28 cellular contexts compared by ENCODE assay signal in genomic region chr19:15365264-15365663, GRCh38. TPM values are rescaled to one million over a fixed set of nuclear protein-coding genes. Genes with fewer than 3 reads are reported as not detected.
DNase-seq lines count a peak whose midpoint lies in the region; ATAC-seq and TF ChIP-seq lines count a peak whose summit lies in the region.
"Had no signal": no experiment of that assay in that cellular context is flagged by ENCODE, and none has a peak within 500 bp of the region (broad histone marks: within the 10 kb centered on the region; RNA-seq: fewer than 3 reads in every experiment).

No MANE protein-coding gene starts in this region.

- no peak overlapping the region for H3K4me3 ChIP-seq in epithelial cell of proximal tubule (ENCODE audit: low read depth, low read length)
- H3K4me3 ChIP-seq in retinal pigment epithelial cell (ENCODE audit: low read length), result no peak overlapping the region
- H3K4me3 ChIP-seq: heart left ventricle, lung, neural progenitor cell, Peyer's patch, SJCRH30 had no signal

- TF ChIP-seq CTCF in GM20000 (IDR thresholded peaks at IDR 0.05; ENCODE audit: extremely low read depth, missing control alignments) (no peak), epithelial cell of proximal tubule (conservative IDR thresholded peaks at IDR 0.05; ENCODE audit: low read depth, low read length) (peak; percentile 4), retinal pigment epithelial cell (conservative IDR thresholded peaks at IDR 0.05; ENCODE audit: low read depth, low read length) (peak; percentile 6)

- no peak overlapping the region for H3K4me3 Mint-ChIP-seq in activated CD4-positive, alpha-beta T cell treated with anti-CD3 and anti-CD28 coated beads, Interleukin-2, amount 10 ng/mL, durations not matched to agents 7 days and 5 days
- H3K4me3 Mint-ChIP-seq: activated naive CD4-positive, alpha-beta T cell treated with anti-CD3 and anti-CD28 coated beads, Interleukin-2, amount 10 ng/mL, durations not matched to agents 7 days and 5 days; activated T-helper 1 cell treated with anti-CD3 and anti-CD28 coated beads, Interleukin-12 subunit alpha, Interleukin-12 subunit beta, Interleukin-2, Interleukin-4 antibody, amounts not matched to agents 30 ng/mL and 10 ng/mL and 1 ng/mL, durations not matched to agents 14 hours and 24 hours and 36 hours; CD4-positive, alpha-beta memory T cell; neural progenitor cell; stimulated activated naive B cell treated with anti-CD40 and anti-IgM and Interleukin-4, amounts not matched to agents 10 μg/mL and 1 μg/mL and 100 μg/mL, for 72 hours had no signal

- ATAC-seq in HG03439 (IDR thresholded peaks at IDR 0.05; ENCODE audit: unreplicated experiment), result no peak
- ATAC-seq in HG02884 (IDR thresholded peaks at IDR 0.05; ENCODE audit: unreplicated experiment), result no peak
- ATAC-seq: foreskin keratinocyte; stimulated activated naive B cell treated with anti-CD40 and anti-IgM and Interleukin-4, amounts not matched to agents 10 μg/mL and 1 μg/mL and 100 μg/mL, for 72 hours had no signal

- DNase-seq in activated CD4-positive, alpha-beta T cell treated with anti-CD3 and anti-CD28 coated beads for 48 hours, result peak; percentile 22
- DNase-seq in activated CD4-positive, alpha-beta T cell treated with anti-CD3 and anti-CD28 coated beads, Interleukin-2, amount 10 ng/mL, durations not matched to agents 7 days and 5 days, result no peak
- peak; percentile 20 for DNase-seq in GM20000 (ENCODE audit: low spot score)
- no peak for DNase-seq in epithelial cell of proximal tubule (ENCODE audit: low read depth)
- DNase-seq in retinal pigment epithelial cell (ENCODE audit: low read depth), result no peak
- DNase-seq in cerebellar nuclear complex (lab: John Stamatoyannopoulos, UW), result no peak
- DNase-seq: 8988T; activated CD8-positive, alpha-beta memory T cell treated with anti-CD3 and anti-CD28 coated beads for 24 hours; activated naive CD4-positive, alpha-beta T cell treated with anti-CD3 and anti-CD28 coated beads, Interleukin-2, amount 10 ng/mL, durations not matched to agents 7 days and 5 days; AML-193; brain microvascular endothelial cell; CD4-positive, alpha-beta memory T cell; effector CD8-positive, alpha-beta T cell; foreskin keratinocyte; HCEC 1CT; heart left ventricle; NCI-H1436; NCI-H345; NCI-H748 treated with DMSO at 0.1 percent for 48 hours; Peyer's patch; SJCRH30; stimulated activated CD4-positive, alpha-beta T cell treated with anti-CD3 and anti-CD28 coated beads, Interleukin-4, amount 100 ng/mL, for 4 hours; stimulated activated naive B cell treated with anti-CD40 and anti-IgM and Interleukin-4, amounts not matched to agents 10 μg/mL and 1 μg/mL and 100 μg/mL, for 72 hours had no signal

- H3K36me3 Mint-ChIP-seq in activated CD4-positive, alpha-beta T cell treated with anti-CD3 and anti-CD28 coated beads, Interleukin-2, amount 10 ng/mL, durations not matched to agents 7 days and 5 days (ENCODE audit: low read depth), result peaks cover 39% of the 10 kb centered on the region

- POLR2A ChIA-PET in activated CD4-positive, alpha-beta T cell treated with anti-CD3 and anti-CD28 coated beads, Interleukin-2, amount 10 ng/mL, durations not matched to agents 7 days and 5 days (lab: Charles Lee), result no interaction called here

- H3K27ac Mint-ChIP-seq in activated CD4-positive, alpha-beta T cell treated with anti-CD3 and anti-CD28 coated beads, Interleukin-2, amount 10 ng/mL, durations not matched to agents 7 days and 5 days, result no peak overlapping the region
- H3K27ac Mint-ChIP-seq: activated naive CD4-positive, alpha-beta T cell treated with anti-CD3 and anti-CD28 coated beads, Interleukin-2, amount 10 ng/mL, durations not matched to agents 7 days and 5 days; activated T-helper 1 cell treated with anti-CD3 and anti-CD28 coated beads, Interleukin-12 subunit alpha, Interleukin-12 subunit beta, Interleukin-2, Interleukin-4 antibody, amounts not matched to agents 30 ng/mL and 10 ng/mL and 1 ng/mL, durations not matched to agents 14 hours and 24 hours and 36 hours; neural progenitor cell; stimulated activated naive B cell treated with anti-CD40 and anti-IgM and Interleukin-4, amounts not matched to agents 10 μg/mL and 1 μg/mL and 100 μg/mL, for 72 hours had no signal

- no peaks in the 10 kb centered on the region for H3K27me3 Mint-ChIP-seq in activated CD4-positive, alpha-beta T cell treated with anti-CD3 and anti-CD28 coated beads, Interleukin-2, amount 10 ng/mL, durations not matched to agents 7 days and 5 days
- H3K27me3 Mint-ChIP-seq: activated naive CD4-positive, alpha-beta T cell treated with anti-CD3 and anti-CD28 coated beads, Interleukin-2, amount 10 ng/mL, durations not matched to agents 7 days and 5 days; CD4-positive, alpha-beta memory T cell; stimulated activated naive B cell treated with anti-CD40 and anti-IgM and Interleukin-4, amounts not matched to agents 10 μg/mL and 1 μg/mL and 100 μg/mL, for 72 hours had no signal

- H3K4me1 Mint-ChIP-seq in activated CD4-positive, alpha-beta T cell treated with anti-CD3 and anti-CD28 coated beads, Interleukin-2, amount 10 ng/mL, durations not matched to agents 7 days and 5 days, result peaks cover 12% of the 10 kb centered on the region
- H3K4me1 Mint-ChIP-seq: neural progenitor cell had no signal

- CTCF ChIA-PET in activated CD4-positive, alpha-beta T cell treated with anti-CD3 and anti-CD28 coated beads, Interleukin-2, amount 10 ng/mL, durations not matched to agents 7 days and 5 days (lab: Charles Lee), result no interaction called here

- H3K9me3 Mint-ChIP-seq in activated CD4-positive, alpha-beta T cell treated with anti-CD3 and anti-CD28 coated beads, Interleukin-2, amount 10 ng/mL, durations not matched to agents 7 days and 5 days, result no peaks in the 10 kb centered on the region
- H3K9me3 Mint-ChIP-seq: activated naive CD4-positive, alpha-beta T cell treated with anti-CD3 and anti-CD28 coated beads, Interleukin-2, amount 10 ng/mL, durations not matched to agents 7 days and 5 days; activated T-helper 1 cell treated with anti-CD3 and anti-CD28 coated beads, Interleukin-12 subunit alpha, Interleukin-12 subunit beta, Interleukin-2, Interleukin-4 antibody, amounts not matched to agents 30 ng/mL and 10 ng/mL and 1 ng/mL, durations not matched to agents 14 hours and 24 hours and 36 hours; stimulated activated naive B cell treated with anti-CD40 and anti-IgM and Interleukin-4, amounts not matched to agents 10 μg/mL and 1 μg/mL and 100 μg/mL, for 72 hours had no signal

RNA-seq across cellular contexts. Expression of gene AKAP8, which starts 14.3 kb away (rescaled TPM):
- 10 to 100 TPM; 54.5 to 57.1 TPM for total RNA-seq in activated CD4-positive, alpha-beta T cell treated with anti-CD3 and anti-CD28 coated beads, Interleukin-2, amount 10 ng/mL, durations not matched to agents 7 days and 5 days
- total RNA-seq in epithelial cell of proximal tubule, result 14.1 and 23.8 TPM in 2 replicates

RNA-seq across cellular contexts. Expression of gene BRD4, which starts 32.9 kb away (rescaled TPM):
- total RNA-seq in activated CD4-positive, alpha-beta T cell treated with anti-CD3 and anti-CD28 coated beads, Interleukin-2, amount 10 ng/mL, durations not matched to agents 7 days and 5 days, result 100 to 1,000 TPM; 114 to 115 TPM
- 14.7 and 18.9 TPM in 2 replicates for total RNA-seq in epithelial cell of proximal tubule

RNA-seq across cellular contexts. Expression of gene AKAP8L, which starts 53.5 kb away (rescaled TPM):
- total RNA-seq in activated CD4-positive, alpha-beta T cell treated with anti-CD3 and anti-CD28 coated beads, Interleukin-2, amount 10 ng/mL, durations not matched to agents 7 days and 5 days, result 10 to 100 TPM; 84.3 to 96.7 TPM
- total RNA-seq in epithelial cell of proximal tubule, result 52.2 and 89.9 TPM in 2 replicates

Comparison
In these comparisons a context has a peak if more than half of its experiments do, and no peak if none do; other contexts are left out.
1. DNase-seq: peak in activated CD4-positive, alpha-beta T cell treated with anti-CD3 and anti-CD28 coated beads for 48 hours (single experiment) and GM20000 (single experiment); none in activated CD4-positive, alpha-beta T cell treated with anti-CD3 and anti-CD28 coated beads, Interleukin-2, amount 10 ng/mL, durations not matched to agents 7 days and 5 days (single experiment), epithelial cell of proximal tubule (single experiment), retinal pigment epithelial cell (single experiment) and cerebellar nuclear complex (0 of 2).